ENCODE assay signal across 8 cellular contexts in the genomic region with DNA sequence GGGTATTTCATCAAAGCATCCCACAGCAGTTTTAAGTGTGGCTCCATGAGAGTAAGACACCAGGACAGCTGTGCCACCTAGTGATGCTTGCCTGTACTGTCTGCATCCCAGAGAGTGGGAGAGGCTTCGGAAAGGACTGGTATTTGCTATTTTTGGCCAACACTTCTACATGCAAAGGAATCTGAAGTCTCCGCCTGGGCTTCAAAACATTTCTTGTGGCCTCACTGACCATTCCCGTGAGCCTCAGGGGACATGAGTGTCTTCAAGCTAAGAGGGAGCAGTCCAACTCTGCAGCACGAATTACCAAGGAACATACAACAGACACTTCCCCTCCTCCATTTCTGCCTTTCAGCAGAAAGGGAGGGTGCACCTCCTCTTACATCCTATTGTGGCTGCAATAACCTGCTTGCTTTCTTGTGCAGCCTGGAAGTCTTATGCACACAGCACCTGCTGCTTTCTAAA.
DNase-seq lines count a peak whose midpoint lies in the region; ATAC-seq and TF ChIP-seq lines count a peak whose summit lies in the region.

No MANE protein-coding gene starts in this region.

- no peak for TF ChIP-seq POLR2A in breast epithelium (IDR thresholded peaks at IDR 0.05)

- TF ChIP-seq CTCF in BJ (IDR thresholded peaks at IDR 0.05; ENCODE audit: insufficient read depth, low read depth, low read length) (peak; percentile 85), MM.1S (IDR thresholded peaks at IDR 0.05; ENCODE audit: low read length) (peak; percentile 25), breast epithelium (IDR thresholded peaks at IDR 0.05) (peak in 2 of 3 donors; percentile 44 to 55)

- DNase-seq in BJ (ENCODE audit: low read depth) (peak; percentile 54), MM.1S (peak; percentile 56), breast epithelium (ENCODE audit: low spot score in 2 of 2) (peak in 1 of 2 donors; percentile 34), left lobe of liver (ENCODE audit: low spot score) (no peak), ureter (ENCODE audit: low spot score) (peak; percentile 58)
- DNase-seq in activated CD4-positive, alpha-beta T cell treated with anti-CD3 and anti-CD28 coated beads for 48 hours: no peak

- H3K4me1 ChIP-seq in MM.1S (ENCODE audit: low read length) (no peaks in the 10 kb centered on the region), breast epithelium (no peaks in the 10 kb centered on the region)

- H3K4me3 ChIP-seq in BJ (ENCODE audit: low read depth, low read length): no peak overlapping the region
- no peak overlapping the region for H3K4me3 ChIP-seq in MM.1S (ENCODE audit: low read length)
- H3K4me3 ChIP-seq in breast epithelium: no peak overlapping the region

- no peaks in the 10 kb centered on the region for H3K9me2 ChIP-seq in MM.1S (replicated peaks; ENCODE audit: insufficient read depth, low read length)

- CTCF ChIA-PET in BJ (lab: Yijun Ruan, JAX): interaction anchor here (0.7 to 3.9 kb wide), 16 partner anchors 11 to 1251 kb away, joined by 3 to 38 read pairs (median 4); no protein-coding TSS in a partner anchor

- H3K36me3 ChIP-seq in BJ (ENCODE audit: control insufficient read depth, insufficient read depth, low read length) (no peaks in the 10 kb centered on the region), MM.1S (replicated peaks; ENCODE audit: insufficient read depth, low read length) (no peaks in the 10 kb centered on the region), breast epithelium (no peaks in the 10 kb centered on the region)

- H2AFZ ChIP-seq in MM.1S (ENCODE audit: low read length): 0 out of 2 replicates have a peak overlapping the region, but pooled peaks have one; percentile 17

- H3K27ac ChIP-seq in MM.1S (ENCODE audit: low read length) (no peak overlapping the region), breast epithelium (no peak overlapping the region)

- H3K9me3 ChIP-seq in MM.1S (replicated peaks; ENCODE audit: insufficient read depth, low read length): no peaks in the 10 kb centered on the region
- H3K9me3 ChIP-seq in breast epithelium: no peaks in the 10 kb centered on the region

- POLR2A ChIA-PET in BJ (lab: Charles Lee): no interaction called here

- ATAC-seq in left lobe of liver: peak; percentile 92
- ATAC-seq in HG02642 (IDR thresholded peaks at IDR 0.05; ENCODE audit: poor library complexity, unreplicated experiment): no peak
- no peak for ATAC-seq in HG03354 (IDR thresholded peaks at IDR 0.05; ENCODE audit: poor library complexity, severe bottlenecking, unreplicated experiment)

- no peaks in the 10 kb centered on the region for H3F3A ChIP-seq in MM.1S (ENCODE audit: insufficient read depth, low read length)

- H3K9ac ChIP-seq in MM.1S (ENCODE audit: low read length): no peak overlapping the region

- H3K27me3 ChIP-seq in BJ (ENCODE audit: control insufficient read depth, insufficient read depth, low read length) (no peaks in the 10 kb centered on the region; the same call in 1 of the 2 replicates), MM.1S (replicated peaks; ENCODE audit: insufficient read depth, low read length) (no peaks in the 10 kb centered on the region), breast epithelium (no peaks in the 10 kb centered on the region)

- no peaks in the 10 kb centered on the region for H3K79me2 ChIP-seq in MM.1S (ENCODE audit: low read length)

- intact Hi-C loops in breast epithelium (cut with DNase I; ENCODE audit: low total_unique reads): no loop called here

- no peaks in the 10 kb centered on the region for H4K20me1 ChIP-seq in MM.1S (ENCODE audit: insufficient read depth, low read length)

- no peak overlapping the region for H3K4me2 ChIP-seq in MM.1S (ENCODE audit: low read depth, low read length)

Comparison
In these comparisons a context has a peak if more than half of its experiments do, and no peak if none do; other contexts are left out.
1. DNase-seq: peak in BJ (single experiment), MM.1S (single experiment) and ureter (single experiment); none in left lobe of liver (single experiment) and activated CD4-positive, alpha-beta T cell treated with anti-CD3 and anti-CD28 coated beads for 48 hours (single experiment).
2. CTCF ChIP-seq: peak in every context shown above with its lines; median percentile 85 in BJ; 50 in breast epithelium; 25 in MM.1S.